In genomic region chr2:71864085-71864484, GRCh38 we compare ENCODE assay signal across 16 cellular contexts.
DNase-seq lines count a peak whose midpoint lies in the region; ATAC-seq and TF ChIP-seq lines count a peak whose summit lies in the region.
"Had no signal": no experiment of that assay in that cellular context is flagged by ENCODE, and none has a peak within 500 bp of the region (broad histone marks: within the 10 kb centered on the region; RNA-seq: fewer than 3 reads in every experiment).

No MANE protein-coding gene starts in this region.

- H3K27ac Mint-ChIP-seq in mesothelial cell of epicardium (peak overlapping the region; percentile 48), T-cell (no peak overlapping the region), HFFc6 (no peak overlapping the region)
- H3K27ac Mint-ChIP-seq: CD14-positive monocyte, GM23338 had no signal

- no peaks in the 10 kb centered on the region for H3K36me3 Mint-ChIP-seq in mesothelial cell of epicardium
- no peaks in the 10 kb centered on the region for H3K36me3 Mint-ChIP-seq in T-cell
- H3K36me3 Mint-ChIP-seq in HFFc6 (ENCODE audit: low read depth), result no peaks in the 10 kb centered on the region
- H3K36me3 Mint-ChIP-seq: CD14-positive monocyte; CD8-positive, alpha-beta memory T cell had no signal

- no peak for TF ChIP-seq EP300 in suprapubic skin (IDR thresholded peaks at IDR 0.05)

- CTCF ChIA-PET in T-cell (lab: Charles Lee), result no interaction called here

- H3K9me3 ChIP-seq in WERI-Rb-1 (ENCODE audit: severe bottlenecking) (no peaks in the 10 kb centered on the region), suprapubic skin (no peaks in the 10 kb centered on the region)
- H3K9me3 ChIP-seq: Caco-2 had no signal

- whole genome bisulfite sequencing in suprapubic skin, result 96% methylated on average over 5 of the region's 5 CpGs

- H3K4me1 Mint-ChIP-seq in mesothelial cell of epicardium, result peaks cover 16% of the 10 kb centered on the region
- no peaks in the 10 kb centered on the region for H3K4me1 Mint-ChIP-seq in T-cell
- H3K4me1 Mint-ChIP-seq in HFFc6 (ENCODE audit: low read depth), result peaks cover 5% of the 10 kb centered on the region; the same call in 1 of the 2 replicates
- H3K4me1 Mint-ChIP-seq: CD8-positive, alpha-beta memory T cell had no signal

- 0 out of 2 replicates have a peak overlapping the region, but pooled peaks have one; percentile 12 for H3K27ac ChIP-seq in WERI-Rb-1
- no peak overlapping the region for H3K27ac ChIP-seq in suprapubic skin
- H3K27ac ChIP-seq: 22Rv1 had no signal

- POLR2A ChIA-PET in T-cell (lab: Charles Lee), result no interaction called here

- H3K36me3 ChIP-seq in WERI-Rb-1, result no peaks in the 10 kb centered on the region
- H3K36me3 ChIP-seq in suprapubic skin, result no peaks in the 10 kb centered on the region

- peaks cover 2% of the 10 kb centered on the region for H3K4me1 ChIP-seq in suprapubic skin
- H3K4me1 ChIP-seq: Caco-2 had no signal

- intact Hi-C loops in cardiac septum (cut with DNase I), result no loop called here
- intact Hi-C loops in left ventricle myocardium superior (cut with micrococcal nuclease), result no loop called here

- no peak for TF ChIP-seq POLR2A in suprapubic skin (IDR thresholded peaks at IDR 0.05)

- H3K27me3 Mint-ChIP-seq in mesothelial cell of epicardium (ENCODE audit: low read depth), result no peaks in the 10 kb centered on the region
- peaks cover 4 to 5% of the 10 kb centered on the region in 2 donors for H3K27me3 Mint-ChIP-seq in T-cell
- H3K27me3 Mint-ChIP-seq in HFFc6 (ENCODE audit: insufficient read depth), result peaks cover 52% of the 10 kb centered on the region

- H3K4me3 Mint-ChIP-seq in mesothelial cell of epicardium, result no peak overlapping the region
- H3K4me3 Mint-ChIP-seq in T-cell, result no peak overlapping the region
- H3K4me3 Mint-ChIP-seq in HFFc6, result no peak overlapping the region
- H3K4me3 Mint-ChIP-seq: CD8-positive, alpha-beta memory T cell; GM23338 had no signal

- H3K9me3 Mint-ChIP-seq in mesothelial cell of epicardium (no peaks in the 10 kb centered on the region), T-cell (peaks cover 0 to 7% (median 0%) of the 10 kb centered on the region in 3 donors), HFFc6 (no peaks in the 10 kb centered on the region)
- H3K9me3 Mint-ChIP-seq: GM23338 had no signal

- H3K27me3 ChIP-seq in WERI-Rb-1 (ENCODE audit: insufficient read depth, low read depth, severe bottlenecking) (no peaks in the 10 kb centered on the region), suprapubic skin (no peaks in the 10 kb centered on the region)

- in situ Hi-C loops in GM13977 (cut with MboI; ENCODE audit: low pct_unique_long_range_greater_than_20kb, low sequenced_read_pairs, unreplicated experiment), result no loop called here

- no peak for ATAC-seq in left ventricle myocardium superior
- ATAC-seq in T-cell (replicated peaks in 1 of 4), result no peak
- ATAC-seq: GM23338 had no signal

- no peak for TF ChIP-seq CTCF in WERI-Rb-1 (IDR thresholded peaks at IDR 0.05; ENCODE audit: low read depth, low read length)
- no peak for TF ChIP-seq CTCF in mesothelial cell of epicardium (IDR thresholded peaks at IDR 0.05; ENCODE audit: unreplicated experiment)
- TF ChIP-seq CTCF in suprapubic skin (IDR thresholded peaks at IDR 0.05), result no peak
- no peak for TF ChIP-seq CTCF in GM13977 (IDR thresholded peaks at IDR 0.05; ENCODE audit: extremely low read depth, insufficient read depth, missing control alignments)
- TF ChIP-seq CTCF in HFFc6 (IDR thresholded peaks at IDR 0.05), result no peak

- no peak overlapping the region for H3K4me3 ChIP-seq in WERI-Rb-1 (ENCODE audit: low read depth, low read length)
- no peak overlapping the region for H3K4me3 ChIP-seq in suprapubic skin
- H3K4me3 ChIP-seq: GM23338 had no signal

- DNase-seq in cardiac septum (ENCODE audit: low spot score) (peak; percentile 29), left ventricle myocardium superior (no peak), WERI-Rb-1 (no peak), mesothelial cell of epicardium (ENCODE audit: low spot score in 2 of 2, unreplicated experiment in 2 of 2) (no peak), suprapubic skin (ENCODE audit: low spot score in 2 of 2) (peak; percentile 31 to 40), GM13977 (ENCODE audit: low spot score) (no peak), T-cell (no peak), HFFc6 (no peak)
- DNase-seq: Caco-2; CD8-positive, alpha-beta memory T cell; DND-41; GF-D8; H7 had no signal

Comparison
In these comparisons a context has a peak if more than half of its experiments do, and no peak if none do; other contexts are left out.
1. DNase-seq: peak in cardiac septum (single experiment) and suprapubic skin (2 of 2); none in left ventricle myocardium superior (single experiment), WERI-Rb-1 (single experiment), mesothelial cell of epicardium (0 of 2), GM13977 (single experiment), T-cell (0 of 34) and HFFc6 (single experiment).